Comparison of ENCODE assay signal across 13 cellular contexts in genomic region chr18:39341106-39341505, GRCh38.
"Had no signal": no experiment of that assay in that cellular context is flagged by ENCODE, and none has a peak within 500 bp of the region (broad histone marks: within the 10 kb centered on the region; RNA-seq: fewer than 3 reads in every experiment).

No MANE protein-coding gene starts in this region.

- H3K4me3 ChIP-seq: colonic mucosa, heart right ventricle, testis had no signal

- H3K27ac ChIP-seq: colonic mucosa, heart right ventricle, parathyroid adenoma, testis had no signal

- H3K27me3 ChIP-seq: colonic mucosa, heart right ventricle, testis had no signal

- DNase-seq: activated CD4-positive, alpha-beta T cell treated with anti-CD3 and anti-CD28 coated beads, Interleukin-2, amount 50 U/mL, for 1 hour; activated CD4-positive, CD25-positive, alpha-beta regulatory T cell; activated naive CD4-positive, alpha-beta T cell treated with anti-CD3 and anti-CD28 coated beads, Interleukin-2, amount 10 ng/mL, durations not matched to agents 7 days and 5 days; caudate nucleus; colonic mucosa; effector CD4-positive, alpha-beta T cell; heart right ventricle; naive B cell; stimulated activated CD4-positive, alpha-beta T cell treated with anti-CD3 and anti-CD28 coated beads, Interleukin-15, amount 100 ng/mL, for 24 hours; stimulated activated CD4-positive, alpha-beta T cell treated with anti-CD3 and anti-CD28 coated beads, Interleukin-4, amount 100 ng/mL, for 24 hours; stimulated activated naive CD8-positive, alpha-beta T cell treated with anti-CD3 and anti-CD28 coated beads, Interleukin-15, amount 100 ng/mL, for 72 hours; testis had no signal

- H3K4me1 ChIP-seq: colonic mucosa, heart right ventricle, parathyroid adenoma, testis had no signal

- ATAC-seq: heart right ventricle; stimulated activated naive CD8-positive, alpha-beta T cell treated with anti-CD3 and anti-CD28 coated beads, Interleukin-15, amount 100 ng/mL, for 72 hours had no signal

- H3K9me3 ChIP-seq: colonic mucosa, heart right ventricle, testis had no signal

- H3K36me3 ChIP-seq: colonic mucosa, heart right ventricle had no signal
